ENCODE assay signal across 2 cellular contexts in genomic region chr13:96481482-96481881, GRCh38.
TF ChIP-seq lines count a peak whose summit lies in the region.

No MANE protein-coding gene starts in this region.

TF ChIP-seq in GM23338, 12 proteins besides CTCF, POLR2A, EP300 and RAD21 (continued from another document):
- TF ChIP-seq ETS1 (IDR thresholded peaks at IDR 0.05) (no peak), CREB1 (CRISPR knock-in tag; IDR thresholded peaks at IDR 0.05; ENCODE audit: low read depth) (no peak), POLR2AphosphoS5 (IDR thresholded peaks at IDR 0.05; ENCODE audit: low read depth) (no peak), ZNF331 (CRISPR knock-in tag; IDR thresholded peaks at IDR 0.05; ENCODE audit: low read depth) (no peak), REST (IDR thresholded peaks at IDR 0.05; ENCODE audit: unreplicated experiment) (no peak), ZNF462 (CRISPR knock-in tag; IDR thresholded peaks at IDR 0.05) (no peak), NANOG (IDR thresholded peaks at IDR 0.05; ENCODE audit: borderline replicate concordance) (no peak), EZH2 (IDR thresholded peaks at IDR 0.05; ENCODE audit: low read depth, unreplicated experiment) (no peak), JUNB (IDR thresholded peaks at IDR 0.05; ENCODE audit: unreplicated experiment) (no peak), EZH2phosphoT487 (IDR thresholded peaks at IDR 0.05; ENCODE audit: unreplicated experiment) (no peak), STAT1 (IDR thresholded peaks at IDR 0.05; ENCODE audit: unreplicated experiment) (no peak)

TF ChIP-seq in H1, 55 proteins besides CTCF, POLR2A, EP300 and RAD21:
- TF ChIP-seq USF2 (IDR thresholded peaks at IDR 0.05; ENCODE audit: low read length) (no peak), CREB1 (IDR thresholded peaks at IDR 0.05) (no peak), ZNF274 (IDR thresholded peaks at IDR 0.05; ENCODE audit: borderline replicate concordance, extremely low read depth, low read length) (no peak), FOSL1 (IDR thresholded peaks at IDR 0.05; ENCODE audit: insufficient read depth, low read depth, low read length) (no peak), POU5F1 (IDR thresholded peaks at IDR 0.05; ENCODE audit: low read depth, low read length) (no peak), SUZ12 (IDR thresholded peaks at IDR 0.05; ENCODE audit: low read length) (no peak), KDM4A (IDR thresholded peaks at IDR 0.05; ENCODE audit: low read depth, low read length, severe bottlenecking) (no peak), TCF12 (IDR thresholded peaks at IDR 0.05; ENCODE audit: low read depth, low read length) (no peak), RBBP5 (IDR thresholded peaks at IDR 0.05; ENCODE audit: borderline replicate concordance, low read depth, low read length) (no peak), ASH2L (IDR thresholded peaks at IDR 0.05; ENCODE audit: low read length) (no peak), BACH1 (IDR thresholded peaks at IDR 0.05; ENCODE audit: low read length) (no peak), TAF1 (IDR thresholded peaks at IDR 0.05; ENCODE audit: low read depth, low read length) (no peak), PHF8 (conservative IDR thresholded peaks at IDR 0.05; ENCODE audit: low read depth, low read length) (no peak), TEAD4 (IDR thresholded peaks at IDR 0.05; ENCODE audit: low read depth, low read length) (no peak), GABPA (IDR thresholded peaks at IDR 0.05; ENCODE audit: borderline replicate concordance, insufficient read depth, low read length) (no peak), EGR1 (IDR thresholded peaks at IDR 0.05; ENCODE audit: borderline replicate concordance, low read depth, low read length) (no peak), CBX8 (IDR thresholded peaks at IDR 0.05; ENCODE audit: borderline replicate concordance, low read depth, low read length) (no peak), CHD2 (IDR thresholded peaks at IDR 0.05; ENCODE audit: low read length) (no peak), RXRA (IDR thresholded peaks at IDR 0.05; ENCODE audit: insufficient read depth, low read depth, low read length) (no peak)
TF ChIP-seq in H1: peak in this region for 0.
